Comparison of ENCODE assay signal across 8 cellular contexts in genomic region chr15:51093865-51094605, GRCh38. TPM values are rescaled to one million over a fixed set of nuclear protein-coding genes. Genes with fewer than 3 reads are reported as not detected.
A peak's percentile ranks its signal among the peaks of the same experiment; 100 is the strongest.
DNase-seq lines count a peak whose midpoint lies in the region; ATAC-seq, FAIRE-seq and TF ChIP-seq lines count a peak whose summit lies in the region.

No MANE protein-coding gene starts in this region.

- H3K9me3 ChIP-seq in GM12878 (replicated peaks; ENCODE audit: control insufficient read depth, insufficient read depth, low read length) = no peaks in the 10 kb centered on the region
- no peaks in the 10 kb centered on the region for H3K9me3 ChIP-seq in keratinocyte (ENCODE audit: control insufficient read depth, low read depth, low read length)

- TF ChIP-seq CTCF in GM12878 (IDR thresholded peaks at IDR 0.05 in 2 of 3, conservative IDR thresholded peaks at IDR 0.05 in 1 of 3; ENCODE audit: control insufficient read depth in 2 of 3, extremely low read depth in 1 of 3, insufficient read depth in 1 of 3, low read depth in 3 of 3, low read length in 3 of 3) = no peak
- TF ChIP-seq CTCF in keratinocyte (optimal IDR thresholded peaks at IDR 0.05 in 1 of 3, IDR thresholded peaks at IDR 0.05 in 1 of 3, conservative IDR thresholded peaks at IDR 0.05 in 1 of 3; ENCODE audit: extremely low read depth in 1 of 3, insufficient read depth in 2 of 3, low read length in 3 of 3) = no peak

- DNase-seq in stimulated activated CD4-positive, alpha-beta T cell treated with anti-CD3 and anti-CD28 coated beads, Interleukin-15, amount 100 ng/mL, for 24 hours = peak; percentile 18
- no peak for DNase-seq in stimulated activated CD4-positive, alpha-beta T cell treated with anti-CD3 and anti-CD28 coated beads, Interleukin-12 subunit alpha, Interleukin-12 subunit beta, amount 100 ng/mL, for 4 hours
- no peak for DNase-seq in GM12878 (ENCODE audit: low read depth, low spot score)
- no peak for DNase-seq in keratinocyte (ENCODE audit: low read depth, low spot score)
- peak; percentile 25 for DNase-seq in stimulated activated naive CD8-positive, alpha-beta T cell treated with anti-CD3 and anti-CD28 coated beads, Interleukin-15, Interleukin-2, amounts not matched to agents 100 U/mL and 50 U/mL, for 24 hours
- DNase-seq in putamen (ENCODE audit: low spot score) = no peak

- whole genome bisulfite sequencing in GM12878 (ENCODE audit: insufficient coverage, insufficient replicate concordance, low lambda C conversion rate, missing lambda C conversion rate) = 2% methylated on average over 45 of the region's 65 CpGs

- FAIRE-seq in GM12878 (lab: Jason Lieb, UNC) (no peak), keratinocyte (lab: Jason Lieb, UNC) (no peak)

- no peak overlapping the region; the same call in 1 of the 2 replicates for H3K4me3 ChIP-seq in GM12878
- peak overlapping the region; percentile 40 to 48 (median 41) for H3K4me3 ChIP-seq in keratinocyte (ENCODE audit: control insufficient read depth in 2 of 3, extremely low read depth in 1 of 3, insufficient read depth in 2 of 3, low read depth in 1 of 3, low read length in 3 of 3)

- H3K4me2 ChIP-seq in GM12878 (ENCODE audit: control insufficient read depth, insufficient read depth) (peak overlapping the region; percentile 66; the same call in 1 of the 2 replicates), keratinocyte (ENCODE audit: control insufficient read depth, extremely low read depth, insufficient read depth, low read depth, low read length) (peak overlapping the region; percentile 65)

- dilution Hi-C loops in keratinocyte (cut with MboI; ENCODE audit: extremely low pct_ligation_motif_present, low sequenced_read_pairs) = no loop called here

- SMC1A ChIA-PET in GM12878 (lab: Charles Lee; ENCODE audit: uncharacterized antibody, unreplicated experiment) = no interaction called here

- H3K79me2 ChIP-seq in GM12878 (ENCODE audit: control insufficient read depth, insufficient read depth, low read length) (no peaks in the 10 kb centered on the region), keratinocyte (ENCODE audit: control insufficient read depth, insufficient read depth, low read length) (no peaks in the 10 kb centered on the region)

- in situ Hi-C loops in GM12878 (cut with MboI) = no loop called here

- H3K9ac ChIP-seq in GM12878 (ENCODE audit: control insufficient read depth, insufficient read depth, low read length) = no peak overlapping the region
- H3K9ac ChIP-seq in keratinocyte (ENCODE audit: control insufficient read depth, extremely low read depth, insufficient read depth, low read length) = no peak overlapping the region

- H3K27me3 ChIP-seq in GM12878 (replicated peaks in 1 of 2; ENCODE audit: control insufficient read depth in 2 of 2, insufficient read depth in 2 of 2, low read length in 1 of 2) = peaks cover 14 to 26% of the 10 kb centered on the region in 2 experiments
- peaks cover 42% of the 10 kb centered on the region for H3K27me3 ChIP-seq in keratinocyte (ENCODE audit: control insufficient read depth, extremely low read depth, insufficient read depth, low read length)

- no peaks in the 10 kb centered on the region for H3K36me3 ChIP-seq in GM12878 (ENCODE audit: control insufficient read depth in 2 of 2, insufficient read depth in 2 of 2, low read length in 1 of 2)
- H3K36me3 ChIP-seq in keratinocyte (ENCODE audit: control insufficient read depth in 2 of 2, extremely low read depth in 1 of 2, insufficient read depth in 2 of 2, low read length in 2 of 2) = no peaks in the 10 kb centered on the region

- H3K27ac ChIP-seq in GM12878 (ENCODE audit: control insufficient read depth, insufficient read depth) = no peak overlapping the region
- H3K27ac ChIP-seq in keratinocyte (ENCODE audit: control insufficient read depth, insufficient read depth, low read length) = no peak overlapping the region

- H4K20me1 ChIP-seq in GM12878 (ENCODE audit: control insufficient read depth, insufficient read depth) (no peaks in the 10 kb centered on the region), keratinocyte (ENCODE audit: control insufficient read depth, extremely low read depth, insufficient read depth, low read length) (no peaks in the 10 kb centered on the region)

- TF ChIP-seq RAD21 in GM12878 (IDR thresholded peaks at IDR 0.05; ENCODE audit: insufficient read depth, low read depth, low read length) = no peak

- RAD21 ChIA-PET in GM12878 (lab: Charles Lee; ENCODE audit: unreplicated experiment) = no interaction called here

- intact Hi-C loops in GM12878 (cut with micrococcal nuclease; ENCODE audit: unreplicated experiment) = no loop called here

- no peak for TF ChIP-seq POLR2A in GM12878 (IDR thresholded peaks at IDR 0.05; ENCODE audit: low read depth, low read length)

- POLR2A ChIA-PET in GM12878 (lab: Charles Lee) = interaction anchor here (0.7 kb wide), 2 partner anchors 14 to 740 kb away, joined by 3 read pairs; no protein-coding TSS in a partner anchor

- H2AFZ ChIP-seq in GM12878 (ENCODE audit: control insufficient read depth, low read depth, low read length) = no peak overlapping the region
- H2AFZ ChIP-seq in keratinocyte (ENCODE audit: control insufficient read depth, low read length) = peak overlapping the region; percentile 35

- ATAC-seq in GM12878 (no peak), HG03159 (IDR thresholded peaks at IDR 0.05; ENCODE audit: unreplicated experiment) (no peak), GM19455 (IDR thresholded peaks at IDR 0.05; ENCODE audit: unreplicated experiment) (no peak)
- ATAC-seq in stimulated activated naive CD8-positive, alpha-beta T cell treated with anti-CD3 and anti-CD28 coated beads, Interleukin-15, Interleukin-2, amounts not matched to agents 100 U/mL and 50 U/mL, for 24 hours = no peak

- H3K4me1 ChIP-seq in GM12878 (ENCODE audit: control insufficient read depth, insufficient read depth, low read length) = no peaks in the 10 kb centered on the region
- peaks cover 5% of the 10 kb centered on the region for H3K4me1 ChIP-seq in keratinocyte (ENCODE audit: control insufficient read depth, extremely low read depth, insufficient read depth, low read length)

- CTCF ChIA-PET in GM12878 (lab: Yijun Ruan, JAX) = no interaction called here

- no peaks in the 10 kb centered on the region for H3K9me1 ChIP-seq in keratinocyte (ENCODE audit: control insufficient read depth, extremely low read depth, insufficient read depth, low read length)

- no TSS peak for BruUV-seq in GM12878 (replicated peaks; lab: Mats Ljungman, UMichigan)

- TF ChIP-seq EP300 in GM12878 (IDR thresholded peaks at IDR 0.05; ENCODE audit: borderline replicate concordance in 1 of 2, control insufficient read depth in 1 of 2, low read depth in 2 of 2, low read length in 2 of 2) = no peak

TF ChIP-seq in GM12878, 131 proteins besides CTCF, POLR2A, EP300 and RAD21:
- TF ChIP-seq NR2F1 (conservative IDR thresholded peaks at IDR 0.05) (peak; percentile 51), STAT3 (IDR thresholded peaks at IDR 0.05; ENCODE audit: low read depth, low read length) (no peak), JUNB (IDR thresholded peaks at IDR 0.05) (no peak), SUZ12 (IDR thresholded peaks at IDR 0.05; ENCODE audit: unreplicated experiment) (peak; percentile 73)

RNA-seq across cellular contexts. Expression of gene TNFAIP8L3, which starts 0.7 kb away (rescaled TPM):
- 0.21 and 0.86 TPM in 2 replicates for total RNA-seq in GM12878 (2013; cell fraction: nucleolus; rRNA removed)
- total RNA-seq in GM12878 (2014; rRNA removed) (not detected in 2 replicates), GM12878 (2014; rRNA removed; fragmentation: Illumina TruSeq; extraction: Trizol) (not detected in 2 replicates), GM12878 (2021) (not detected in 2 replicates)
- 0.13 TPM for polyA plus RNA-seq in GM12878 (2011; ENCODE audit: low read depth)
- polyA plus RNA-seq in GM12878 (2011; rRNA removed) (0.14 and 0.22 TPM in 2 replicates), GM12878 (2014; fragmentation: Illumina TruSeq; extraction: Trizol) (not detected in 2 replicates), GM12878 (2014; fragmentation: Nextera tagmentation; extraction: Ambion mirVana) (not detected), GM12878 (2014; rRNA removed) (not detected in 2 replicates), GM12878 (2016; fragmentation: Nextera tagmentation; extraction: Ambion mirVana) (not detected), keratinocyte (0.51 to 0.85 TPM (median 0.52 TPM) in 3 replicates)
- polyA plus RNA-seq in GM12878 (2011; cell fraction: cytosol; rRNA removed) = 0.04 and 0.10 TPM in 2 replicates
- polyA plus RNA-seq in GM12878 (2011; cell fraction: nucleus; rRNA removed) = not detected in 2 replicates
- 0.28 and 0.46 TPM in 2 replicates for polyA plus RNA-seq in GM12878 (2012)
- not detected in 2 replicates for polyA minus RNA-seq in GM12878 (2011; rRNA and poly(A)+ RNA removed)
- polyA minus RNA-seq in GM12878 (2011; cell fraction: cytosol; rRNA and poly(A)+ RNA removed) = not detected in 2 replicates
- not detected in 2 replicates for polyA minus RNA-seq in GM12878 (2011; cell fraction: nucleus; rRNA and poly(A)+ RNA removed)
- 5.4 TPM for polyA plus RNA-seq in keratinocyte (2011; ENCODE audit: low read depth)
- polyA plus RNA-seq in keratinocyte (2011; cell fraction: cytosol; rRNA removed) = 0.70 and 0.92 TPM in 2 replicates
- 0.64 and 0.66 TPM in 2 replicates for polyA plus RNA-seq in keratinocyte (2011; cell fraction: nucleus; rRNA removed)
- polyA plus RNA-seq in keratinocyte (2012; ENCODE audit: low replicate concordance) = 0.84 and 13.0 TPM in 2 replicates
- polyA minus RNA-seq in keratinocyte = 0.19 to 1.1 TPM (median 0.59 TPM) in 3 replicates
- not detected for polyA minus RNA-seq in keratinocyte (2011; cell fraction: cytosol; rRNA and poly(A)+ RNA removed)
- 0.42 TPM in 1 of 2 replicates, not detected in the other for polyA minus RNA-seq in keratinocyte (2011; cell fraction: nucleus; rRNA and poly(A)+ RNA removed)

Comparison
In these comparisons a context has a peak if more than half of its experiments do, and no peak if none do; other contexts are left out.
1. DNase-seq: peak in stimulated activated CD4-positive, alpha-beta T cell treated with anti-CD3 and anti-CD28 coated beads, Interleukin-15, amount 100 ng/mL, for 24 hours (single experiment) and stimulated activated naive CD8-positive, alpha-beta T cell treated with anti-CD3 and anti-CD28 coated beads, Interleukin-15, Interleukin-2, amounts not matched to agents 100 U/mL and 50 U/mL, for 24 hours (single experiment); none in stimulated activated CD4-positive, alpha-beta T cell treated with anti-CD3 and anti-CD28 coated beads, Interleukin-12 subunit alpha, Interleukin-12 subunit beta, amount 100 ng/mL, for 4 hours (single experiment), GM12878 (single experiment), keratinocyte (single experiment) and putamen (single experiment).